Comparison of ENCODE assay signal across 8 cellular contexts in genomic region chr2:97662386-97662894, GRCh38. TPM values are rescaled to one million over a fixed set of nuclear protein-coding genes. Genes with fewer than 3 reads are reported as not detected.
A peak's percentile ranks its signal among the peaks of the same experiment; 100 is the strongest.
DNase-seq lines count a peak whose midpoint lies in the region; TF ChIP-seq lines count a peak whose summit lies in the region.

No MANE protein-coding gene starts in this region.

- no CpG with 5 or more reads among the region's 12 CpGs for WGBS in neuronal stem cell (ENCODE audit: extremely low coverage in 2 of 2, insufficient read length in 2 of 2, insufficient replicate concordance in 1 of 2), 2 donors

- intact Hi-C loops in Calu3 (cut with micrococcal nuclease; ENCODE audit: unreplicated experiment): no loop called here

- DNase-seq in Calu3 (no peak), NAMALWA (ENCODE audit: low spot score) (peak; percentile 41), neuronal stem cell (ENCODE audit: low spot score) (no peak), COLO829 (ENCODE audit: low spot score) (no peak), GM19240 (ENCODE audit: insufficient read length, low spot score) (no peak), DMS53 (lab: John Stamatoyannopoulos, UW) (no peak), HK-2 (ENCODE audit: unreplicated experiment) (no peak)
- DNase-seq in effector memory CD4-positive, alpha-beta T cell: no peak

- no peak overlapping the region for H2BK15ac ChIP-seq in neuronal stem cell (ENCODE audit: low read length)

- peak overlapping the region; percentile 83 for H3K27ac Mint-ChIP-seq in Calu3 (ENCODE audit: unreplicated experiment)

- H2BK5ac ChIP-seq in neuronal stem cell (ENCODE audit: low read length): no peak overlapping the region

- H3K9ac ChIP-seq in neuronal stem cell (ENCODE audit: low read depth, low read length, poor library complexity): no peak overlapping the region

- BruUV-seq in Calu3 (replicated peaks; lab: Mats Ljungman, UMichigan): no TSS peak

- no peak overlapping the region for H4K91ac ChIP-seq in neuronal stem cell (ENCODE audit: low read depth, low read length, poor library complexity)

- peak overlapping the region; percentile 96 for H2AFZ ChIP-seq in neuronal stem cell (ENCODE audit: low read length)

- no peak overlapping the region for H3K4ac ChIP-seq in neuronal stem cell (ENCODE audit: low read length)

- H3K9me3 Mint-ChIP-seq in Calu3 (ENCODE audit: low read depth, unreplicated experiment): no peaks in the 10 kb centered on the region

- peak overlapping the region; percentile 89 for H3K4me3 Mint-ChIP-seq in Calu3 (ENCODE audit: low read depth, unreplicated experiment)

- H4K8ac ChIP-seq in neuronal stem cell (ENCODE audit: low read depth, low read length): no peak overlapping the region

- no peaks in the 10 kb centered on the region for H3K27me3 Mint-ChIP-seq in Calu3 (ENCODE audit: unreplicated experiment)

- H3K18ac ChIP-seq in neuronal stem cell (ENCODE audit: low read length): no peak overlapping the region

- no peaks in the 10 kb centered on the region for H3K9me3 ChIP-seq in effector memory CD4-positive, alpha-beta T cell (ENCODE audit: control insufficient read depth, low read length)
- no peaks in the 10 kb centered on the region for H3K9me3 ChIP-seq in neuronal stem cell (replicated peaks in 1 of 2; ENCODE audit: control insufficient read depth in 2 of 2, insufficient read depth in 1 of 2, low read depth in 1 of 2, low read length in 2 of 2)

- H3K27me3 ChIP-seq in effector memory CD4-positive, alpha-beta T cell (replicated peaks; ENCODE audit: control insufficient read depth, insufficient read depth, low read length, poor library complexity, severe bottlenecking): no peaks in the 10 kb centered on the region
- no peaks in the 10 kb centered on the region for H3K27me3 ChIP-seq in neuronal stem cell (ENCODE audit: control insufficient read depth in 3 of 3, insufficient read depth in 3 of 3, low read depth in 1 of 3, low read length in 3 of 3)

- no peak overlapping the region for H2AK5ac ChIP-seq in neuronal stem cell (ENCODE audit: low read depth, low read length)

- CTCF ChIA-PET in Calu3 (lab: Charles Lee): interaction anchor here (1.7 to 2.8 kb wide), 2 partner anchors 16 to 35 kb away, joined by 7 to 21 read pairs; partner anchors contain the start of gene COX5B

- peaks cover 19% of the 10 kb centered on the region for H3K4me1 ChIP-seq in effector memory CD4-positive, alpha-beta T cell (ENCODE audit: control insufficient read depth, insufficient read depth, low read length, poor library complexity, severe bottlenecking)
- peaks cover 8 to 12% of the 10 kb centered on the region in 2 donors for H3K4me1 ChIP-seq in neuronal stem cell (ENCODE audit: control insufficient read depth in 2 of 2, insufficient read depth in 1 of 2, low read depth in 1 of 2, low read length in 2 of 2)

- peaks cover 32% of the 10 kb centered on the region for H3K36me3 Mint-ChIP-seq in Calu3 (ENCODE audit: insufficient read depth, unreplicated experiment)

- no peak for TF ChIP-seq CTCF in Calu3 (IDR thresholded peaks at IDR 0.05; ENCODE audit: unreplicated experiment)

- peak overlapping the region; percentile 92 for H3K4me2 ChIP-seq in neuronal stem cell (ENCODE audit: insufficient read depth, low read length, poor library complexity, severe bottlenecking)

- no peak overlapping the region for H2BK120ac ChIP-seq in neuronal stem cell (ENCODE audit: low read depth, low read length)

- no peaks in the 10 kb centered on the region for H3K4me1 Mint-ChIP-seq in Calu3 (ENCODE audit: low read depth, unreplicated experiment)

- peak overlapping the region; percentile 69 for H3K4me3 ChIP-seq in effector memory CD4-positive, alpha-beta T cell (ENCODE audit: insufficient read depth, low read depth, low read length, poor library complexity, severe bottlenecking)
- peak overlapping the region; percentile 63 to 95 for H3K4me3 ChIP-seq in neuronal stem cell (ENCODE audit: low read length in 2 of 2)

- peaks cover 35% of the 10 kb centered on the region for H3K36me3 ChIP-seq in effector memory CD4-positive, alpha-beta T cell (ENCODE audit: control insufficient read depth, insufficient read depth, low read length)
- peaks cover 19 to 34% of the 10 kb centered on the region in 2 donors for H3K36me3 ChIP-seq in neuronal stem cell (replicated peaks in 1 of 2; ENCODE audit: control insufficient read depth in 2 of 2, insufficient read depth in 2 of 2, low read length in 2 of 2)

- H3K79me1 ChIP-seq in neuronal stem cell (ENCODE audit: low read depth, low read length): peaks cover 18% of the 10 kb centered on the region

- H3K23ac ChIP-seq in neuronal stem cell (ENCODE audit: low read depth, low read length, poor library complexity): no peak overlapping the region

- no peak overlapping the region for H2BK12ac ChIP-seq in neuronal stem cell (ENCODE audit: low read length)

- peak overlapping the region; percentile 95 for H3K27ac ChIP-seq in effector memory CD4-positive, alpha-beta T cell (ENCODE audit: insufficient read depth, low read length, poor library complexity, severe bottlenecking)
- H3K27ac ChIP-seq in neuronal stem cell (replicated peaks; ENCODE audit: low read length): no peak overlapping the region

- no peak overlapping the region for H3K14ac ChIP-seq in neuronal stem cell (ENCODE audit: low read length)

RNA-seq across cellular contexts. Expression of gene ACTR1B, which starts 1.4 kb away (rescaled TPM):
- total RNA-seq in Calu3 (2022): 48.7 and 49.1 TPM in 2 replicates
- 58.1 TPM for polyA plus RNA-seq in neuronal stem cell (2013, experiment 1 of 2)
- 55.1 TPM for polyA plus RNA-seq in neuronal stem cell (2013, experiment 2 of 2)

RNA-seq across cellular contexts. Expression of gene C2orf92, which starts 7.1 kb away (rescaled TPM):
- total RNA-seq in Calu3 (2022): 6.9 and 8.4 TPM in 2 replicates
- polyA plus RNA-seq in neuronal stem cell (2013, experiment 1 of 2): 3.1 TPM
- 3.7 TPM for polyA plus RNA-seq in neuronal stem cell (2013, experiment 2 of 2)

RNA-seq across cellular contexts. Expression of gene COX5B, which starts 16.6 kb away (rescaled TPM):
- 196 and 198 TPM in 2 replicates for total RNA-seq in Calu3 (2022)
- polyA plus RNA-seq in neuronal stem cell (2013, experiment 1 of 2): 226 TPM
- 217 TPM for polyA plus RNA-seq in neuronal stem cell (2013, experiment 2 of 2)

RNA-seq across cellular contexts. Expression of gene ZAP70, which starts 50.9 kb away (rescaled TPM):
- total RNA-seq in Calu3 (2022): not detected in 2 replicates
- 0.08 TPM for polyA plus RNA-seq in neuronal stem cell (2013, experiment 1 of 2)
- 0.06 TPM for polyA plus RNA-seq in neuronal stem cell (2013, experiment 2 of 2)
